Comparison of ENCODE assay signal across 9 cellular contexts in genomic region chr1:76075877-76076276, GRCh38. TPM values are rescaled to one million over a fixed set of nuclear protein-coding genes. Genes with fewer than 3 reads are reported as not detected.
A peak's percentile ranks its signal among the peaks of the same experiment; 100 is the strongest.
DNase-seq lines count a peak whose midpoint lies in the region; ATAC-seq and TF ChIP-seq lines count a peak whose summit lies in the region.
"Had no signal": no experiment of that assay in that cellular context is flagged by ENCODE, and none has a peak within 500 bp of the region (broad histone marks: within the 10 kb centered on the region; RNA-seq: fewer than 3 reads in every experiment).

No MANE protein-coding gene starts in this region.

- H3K4me3 Mint-ChIP-seq in activated CD4-positive, alpha-beta T cell treated with anti-CD3 and anti-CD28 coated beads, Interleukin-2, amount 10 ng/mL, durations not matched to agents 7 days and 5 days = peak overlapping the region; percentile 78

- no peaks in the 10 kb centered on the region for H3K27me3 Mint-ChIP-seq in activated CD4-positive, alpha-beta T cell treated with anti-CD3 and anti-CD28 coated beads, Interleukin-2, amount 10 ng/mL, durations not matched to agents 7 days and 5 days

- peaks cover 3% of the 10 kb centered on the region for H3K27me3 ChIP-seq in suprapubic skin

- TF ChIP-seq CTCF in suprapubic skin (IDR thresholded peaks at IDR 0.05) = no peak

- no peak overlapping the region for H3K27ac Mint-ChIP-seq in activated CD4-positive, alpha-beta T cell treated with anti-CD3 and anti-CD28 coated beads, Interleukin-2, amount 10 ng/mL, durations not matched to agents 7 days and 5 days

- DNase-seq in activated CD4-positive, alpha-beta T cell treated with anti-CD3 and anti-CD28 coated beads, Interleukin-2, amount 10 ng/mL, durations not matched to agents 7 days and 5 days = no peak
- no peak for DNase-seq in activated CD4-positive, alpha-beta T cell treated with anti-CD3 and anti-CD28 coated beads for 1 hour
- DNase-seq in NOMO-1 (lab: John Stamatoyannopoulos, UW; ENCODE audit: unreplicated experiment in 2 of 2) (peak; percentile 87 to 98), germinal center (ENCODE audit: low spot score) (peak; percentile 20), suprapubic skin (ENCODE audit: low spot score in 2 of 2) (no peak), NCI-H146 (lab: John Stamatoyannopoulos, UW) (no peak)

- peaks cover 15% of the 10 kb centered on the region for H3K4me1 ChIP-seq in suprapubic skin

- no peak for TF ChIP-seq EP300 in suprapubic skin (IDR thresholded peaks at IDR 0.05)

- no peaks in the 10 kb centered on the region for H3K36me3 Mint-ChIP-seq in activated CD4-positive, alpha-beta T cell treated with anti-CD3 and anti-CD28 coated beads, Interleukin-2, amount 10 ng/mL, durations not matched to agents 7 days and 5 days (ENCODE audit: low read depth)

- CTCF ChIA-PET in activated CD4-positive, alpha-beta T cell treated with anti-CD3 and anti-CD28 coated beads, Interleukin-2, amount 10 ng/mL, durations not matched to agents 7 days and 5 days (lab: Charles Lee) = interaction anchor here (1.0 kb wide), 1 partner anchor 45 kb away, joined by 3 read pairs; no protein-coding TSS in a partner anchor

- H3K27ac ChIP-seq in suprapubic skin = peak overlapping the region; percentile 59

- ATAC-seq in HG03097 (IDR thresholded peaks at IDR 0.05; ENCODE audit: low FRiP score, unreplicated experiment) (no peak), GM21526 (IDR thresholded peaks at IDR 0.05; ENCODE audit: low FRiP score, unreplicated experiment) (no peak)
- ATAC-seq: Panc1 had no signal

- WGBS in suprapubic skin = 66% methylated on average over 5 of the region's 5 CpGs

- H3K4me1 Mint-ChIP-seq in activated CD4-positive, alpha-beta T cell treated with anti-CD3 and anti-CD28 coated beads, Interleukin-2, amount 10 ng/mL, durations not matched to agents 7 days and 5 days = peaks cover 17% of the 10 kb centered on the region

- H3K9me3 Mint-ChIP-seq in activated CD4-positive, alpha-beta T cell treated with anti-CD3 and anti-CD28 coated beads, Interleukin-2, amount 10 ng/mL, durations not matched to agents 7 days and 5 days = no peaks in the 10 kb centered on the region

- POLR2A ChIA-PET in activated CD4-positive, alpha-beta T cell treated with anti-CD3 and anti-CD28 coated beads, Interleukin-2, amount 10 ng/mL, durations not matched to agents 7 days and 5 days (lab: Charles Lee) = no interaction called here

- peak overlapping the region; percentile 64 for H3K4me3 ChIP-seq in suprapubic skin

- no peaks in the 10 kb centered on the region for H3K9me3 ChIP-seq in suprapubic skin

- no peak for TF ChIP-seq POLR2A in suprapubic skin (IDR thresholded peaks at IDR 0.05)

- no peaks in the 10 kb centered on the region for H3K36me3 ChIP-seq in suprapubic skin

RNA-seq across cellular contexts. Expression of gene ST6GALNAC3, which starts 1.3 kb away (rescaled TPM):
- total RNA-seq in activated CD4-positive, alpha-beta T cell treated with anti-CD3 and anti-CD28 coated beads, Interleukin-2, amount 10 ng/mL, durations not matched to agents 7 days and 5 days = under 1 TPM; 0.02 to 0.25 TPM
- total RNA-seq in suprapubic skin = 1 to 10 TPM in 3 of 4 donors, under 1 TPM in 1; 0.79 to 5.3 (median 1.6) TPM

Comparison
In these comparisons a context has a peak if more than half of its experiments do, and no peak if none do; other contexts are left out.
1. DNase-seq: peak in NOMO-1 (2 of 2) and germinal center (single experiment); none in activated CD4-positive, alpha-beta T cell treated with anti-CD3 and anti-CD28 coated beads, Interleukin-2, amount 10 ng/mL, durations not matched to agents 7 days and 5 days (single experiment), activated CD4-positive, alpha-beta T cell treated with anti-CD3 and anti-CD28 coated beads for 1 hour (single experiment), suprapubic skin (0 of 2) and NCI-H146 (single experiment).